In genomic region chr2:122447237-122447636, GRCh38 we compare ENCODE assay signal across 11 cellular contexts.
"Had no signal": no experiment of that assay in that cellular context is flagged by ENCODE, and none has a peak within 500 bp of the region (broad histone marks: within the 10 kb centered on the region; RNA-seq: fewer than 3 reads in every experiment).

No MANE protein-coding gene starts in this region.

- H3K4me1 Mint-ChIP-seq: GM23338, H9 had no signal

- H3K4me3 Mint-ChIP-seq: GM23338, H9, HFFc6 had no signal

- H3K27ac ChIP-seq: GM23248 had no signal

- H3K36me3 ChIP-seq: HAP-1 had no signal

- FAIRE-seq: H1, H54 had no signal

- H2AFZ ChIP-seq: GM23248, GM23338 had no signal

- H3K9me3 Mint-ChIP-seq: HFFc6 had no signal

- H3K9me3 ChIP-seq: HAP-1 had no signal

- H3K4me2 ChIP-seq: GM23338 had no signal

- ATAC-seq: GM23338, HCT116 had no signal

- H3K4me1 ChIP-seq: HAP-1 had no signal

- H3K4me3 ChIP-seq: GM23248, GM23338, HAP-1 had no signal

- H3K27ac Mint-ChIP-seq: GM23338, H9, HFFc6 had no signal

- DNase-seq: GM23248, GOT3, H7, H9, HCEC 1CT, HFFc6 had no signal

- H3K9ac ChIP-seq: GM23248 had no signal
